Comparison of ENCODE assay signal across 14 cellular contexts in genomic region chr1:41479000-41479807, GRCh38. TPM values are rescaled to one million over a fixed set of nuclear protein-coding genes. Genes with fewer than 3 reads are reported as not detected.
DNase-seq lines count a peak whose midpoint lies in the region; ATAC-seq and TF ChIP-seq lines count a peak whose summit lies in the region.
"Had no signal": no experiment of that assay in that cellular context is flagged by ENCODE, and none has a peak within 500 bp of the region (broad histone marks: within the 10 kb centered on the region; RNA-seq: fewer than 3 reads in every experiment).

No MANE protein-coding gene starts in this region.

- peak overlapping the region; percentile 72 for H2BK12ac ChIP-seq in trophoblast cell (ENCODE audit: low read length)

- H3K4me1 Mint-ChIP-seq in activated T-helper 17 cell treated with anti-CD3 and anti-CD28 coated beads, Interleukin-2, amount 50 U/mL, for 72 hours: peaks cover 4% of the 10 kb centered on the region
- H3K4me1 Mint-ChIP-seq: immature natural killer cell had no signal

- no peak overlapping the region for H4K12ac ChIP-seq in trophoblast cell (ENCODE audit: low read depth, low read length)

- H3K9me3 ChIP-seq in gastroesophageal sphincter (no peaks in the 10 kb centered on the region), trophoblast cell (ENCODE audit: insufficient read depth, low read depth, low read length) (no peaks in the 10 kb centered on the region), MM.1S (replicated peaks; ENCODE audit: insufficient read depth, low read length) (no peaks in the 10 kb centered on the region)
- H3K9me3 ChIP-seq: HAP-1 had no signal

- H3K27ac ChIP-seq in gastroesophageal sphincter: peak overlapping the region in 3 of 4 donors; percentile 49 to 64 (median 63)
- H3K27ac ChIP-seq in trophoblast cell (ENCODE audit: low read depth, low read length): no peak overlapping the region
- H3K27ac ChIP-seq in MM.1S (ENCODE audit: low read length): no peak overlapping the region

- H2AK5ac ChIP-seq in trophoblast cell (ENCODE audit: low read length): peak overlapping the region; percentile 58

- no peak overlapping the region for H3K23ac ChIP-seq in trophoblast cell (ENCODE audit: low read length)

- peak overlapping the region; percentile 1 for H2BK120ac ChIP-seq in trophoblast cell (ENCODE audit: insufficient read depth, low read length, poor library complexity)

- H4K91ac ChIP-seq in trophoblast cell (ENCODE audit: low read depth, low read length): peak overlapping the region; percentile 41

- H3K9me3 Mint-ChIP-seq in activated T-helper 17 cell treated with anti-CD3 and anti-CD28 coated beads, Interleukin-2, amount 50 U/mL, for 72 hours: no peaks in the 10 kb centered on the region
- H3K9me3 Mint-ChIP-seq: immature natural killer cell; naive thymus-derived CD8-positive, alpha-beta T cell; T-helper 1 cell treated with Interleukin-12 subunit alpha and Interleukin-12 subunit beta and Interleukin-4 antibody, amounts not matched to agents 30 μg/mL and 1 μg/mL, for 36 hours had no signal

- DNase-seq in Ammon's horn (ENCODE audit: low spot score) (peak; percentile 51), trophoblast cell (peak in 1 of 2 donors; percentile 43), RPMI8226 (no peak), MM.1S (no peak)
- DNase-seq in stimulated activated CD4-positive, alpha-beta T cell treated with anti-CD3 and anti-CD28 coated beads, Interleukin-1b, Interleukin-23, amount 100 ng/mL, for 48 hours: no peak
- DNase-seq: activated CD4-positive, alpha-beta T cell treated with anti-CD3 and anti-CD28 coated beads for 48 hours; immature natural killer cell; NCI-H2171 treated with DMSO at 0.1 percent for 48 hours had no signal

- no peaks in the 10 kb centered on the region for H3K79me2 ChIP-seq in trophoblast cell (ENCODE audit: control insufficient read depth, insufficient read depth, low read length, poor library complexity)
- no peaks in the 10 kb centered on the region for H3K79me2 ChIP-seq in MM.1S (ENCODE audit: low read length)

- TF ChIP-seq POLR2A in gastroesophageal sphincter (IDR thresholded peaks at IDR 0.05): no peak

- no peaks in the 10 kb centered on the region for H3K27me3 Mint-ChIP-seq in activated T-helper 17 cell treated with anti-CD3 and anti-CD28 coated beads, Interleukin-2, amount 50 U/mL, for 72 hours

- no peak for TF ChIP-seq CTCF in gastroesophageal sphincter (IDR thresholded peaks at IDR 0.05)
- no peak for TF ChIP-seq CTCF in MM.1S (IDR thresholded peaks at IDR 0.05; ENCODE audit: low read length)

- H3K14ac ChIP-seq in trophoblast cell (ENCODE audit: low read length): peak overlapping the region; percentile 45

- H3F3A ChIP-seq in MM.1S (ENCODE audit: insufficient read depth, low read length): no peaks in the 10 kb centered on the region

- no peak for ATAC-seq in activated T-helper 17 cell treated with anti-CD3 and anti-CD28 coated beads, Interleukin-2, amount 50 U/mL, for 72 hours (replicated peaks)
- ATAC-seq in gastroesophageal sphincter (peak; percentile 22), esophagus mucosa (no peak)
- ATAC-seq: naive thymus-derived CD8-positive, alpha-beta T cell had no signal

- no peak overlapping the region for H3K4me3 Mint-ChIP-seq in activated T-helper 17 cell treated with anti-CD3 and anti-CD28 coated beads, Interleukin-2, amount 50 U/mL, for 72 hours
- H3K4me3 Mint-ChIP-seq: immature natural killer cell; naive thymus-derived CD8-positive, alpha-beta T cell; T-helper 1 cell treated with Interleukin-12 subunit alpha and Interleukin-12 subunit beta and Interleukin-4 antibody, amounts not matched to agents 30 μg/mL and 1 μg/mL, for 36 hours had no signal

- H3K27me3 ChIP-seq in gastroesophageal sphincter: no peaks in the 10 kb centered on the region
- no peaks in the 10 kb centered on the region for H3K27me3 ChIP-seq in trophoblast cell (ENCODE audit: insufficient read depth, low read length)
- no peaks in the 10 kb centered on the region for H3K27me3 ChIP-seq in MM.1S (replicated peaks; ENCODE audit: insufficient read depth, low read length)

- no peak overlapping the region for H3K9ac ChIP-seq in trophoblast cell (ENCODE audit: low read length)
- H3K9ac ChIP-seq in MM.1S (ENCODE audit: low read length): no peak overlapping the region

- no peak for TF ChIP-seq EP300 in gastroesophageal sphincter (IDR thresholded peaks at IDR 0.05)

- no peaks in the 10 kb centered on the region for H3K9me2 ChIP-seq in MM.1S (replicated peaks; ENCODE audit: insufficient read depth, low read length)

- no peak overlapping the region for H3K4ac ChIP-seq in trophoblast cell (ENCODE audit: low read depth, low read length)

- peak overlapping the region; percentile 21 for H4K8ac ChIP-seq in trophoblast cell (ENCODE audit: low read depth, low read length)

- WGBS in gastroesophageal sphincter (ENCODE audit: low coverage in 1 of 2), 2 donors: 25 to 92% methylated on average over 2 to 3 of the region's 19 CpGs
- no CpG with 5 or more reads among the region's 19 CpGs for WGBS in trophoblast cell (ENCODE audit: extremely low coverage, insufficient coverage, insufficient read length)

- H3K4me2 ChIP-seq in trophoblast cell (ENCODE audit: low read length) (no peak overlapping the region), MM.1S (ENCODE audit: low read depth, low read length) (no peak overlapping the region)

- H4K20me1 ChIP-seq in MM.1S (ENCODE audit: insufficient read depth, low read length): no peaks in the 10 kb centered on the region

- H2AFZ ChIP-seq in trophoblast cell (ENCODE audit: insufficient read depth, low read length, poor library complexity) (no peak overlapping the region), MM.1S (ENCODE audit: low read length) (no peak overlapping the region)

- peaks cover under 1 to 82% (median 25%) of the 10 kb centered on the region in 3 donors for H3K4me1 ChIP-seq in gastroesophageal sphincter
- H3K4me1 ChIP-seq in trophoblast cell (ENCODE audit: control insufficient read depth in 1 of 2, insufficient read depth in 2 of 2, low read length in 2 of 2): peaks cover 27 to 33% of the 10 kb centered on the region in 2 experiments
- peaks cover 15% of the 10 kb centered on the region for H3K4me1 ChIP-seq in MM.1S (ENCODE audit: low read length)
- H3K4me1 ChIP-seq: HAP-1 had no signal

- peaks cover 37% of the 10 kb centered on the region for H3K79me1 ChIP-seq in trophoblast cell (ENCODE audit: low read length)

- H3K4me3 ChIP-seq in gastroesophageal sphincter (no peak overlapping the region), trophoblast cell (ENCODE audit: low read depth, low read length) (no peak overlapping the region), MM.1S (ENCODE audit: low read length) (no peak overlapping the region)
- H3K4me3 ChIP-seq: HAP-1 had no signal

- H3K18ac ChIP-seq in trophoblast cell (ENCODE audit: low read length): peak overlapping the region; percentile 1

- H3K36me3 ChIP-seq in gastroesophageal sphincter: no peaks in the 10 kb centered on the region
- H3K36me3 ChIP-seq in trophoblast cell (ENCODE audit: control insufficient read depth in 1 of 2, insufficient read depth in 2 of 2, low read length in 2 of 2): no peaks in the 10 kb centered on the region
- no peaks in the 10 kb centered on the region for H3K36me3 ChIP-seq in MM.1S (replicated peaks; ENCODE audit: insufficient read depth, low read length)
- H3K36me3 ChIP-seq: HAP-1 had no signal

- H3K27ac Mint-ChIP-seq in activated T-helper 17 cell treated with anti-CD3 and anti-CD28 coated beads, Interleukin-2, amount 50 U/mL, for 72 hours: peak overlapping the region; percentile 36
- H3K27ac Mint-ChIP-seq: immature natural killer cell; T-helper 1 cell treated with Interleukin-12 subunit alpha and Interleukin-12 subunit beta and Interleukin-4 antibody, amounts not matched to agents 30 μg/mL and 1 μg/mL, for 36 hours had no signal

- H3K36me3 Mint-ChIP-seq in activated T-helper 17 cell treated with anti-CD3 and anti-CD28 coated beads, Interleukin-2, amount 50 U/mL, for 72 hours (ENCODE audit: low read depth): no peaks in the 10 kb centered on the region
- H3K36me3 Mint-ChIP-seq: immature natural killer cell; naive thymus-derived CD8-positive, alpha-beta T cell had no signal

- H2BK5ac ChIP-seq in trophoblast cell (ENCODE audit: low read depth, low read length, poor library complexity): no peak overlapping the region

RNA-seq across cellular contexts. Expression of gene EDN2, which starts 5.3 kb away (rescaled TPM):
- total RNA-seq in activated T-helper 17 cell treated with anti-CD3 and anti-CD28 coated beads, Interleukin-2, amount 50 U/mL, for 72 hours: not detected
- total RNA-seq in gastroesophageal sphincter (1 to 10 TPM in 1 of 4 donors, under 1 TPM in 1, not detected in 2; 0.50 to 1.1 TPM), esophagus mucosa (4.7 TPM)
- polyA plus RNA-seq in trophoblast cell (2013): 0.14 and 0.19 TPM in 2 replicates
- total RNA-seq: naive thymus-derived CD8-positive, alpha-beta T cell had no signal
- polyA plus RNA-seq: immature natural killer cell; naive thymus-derived CD8-positive, alpha-beta T cell had no signal

Comparison
In these comparisons a context has a peak if more than half of its experiments do, and no peak if none do; other contexts are left out.
1. H3K27ac ChIP-seq: peak in gastroesophageal sphincter (3 of 4); none in trophoblast cell (single experiment) and MM.1S (single experiment).